In genomic region chr2:74583504-74583903, GRCh38 we compare ENCODE assay signal across 1 cellular context.
A peak's percentile ranks its signal among the peaks of the same experiment; 100 is the strongest.
TF ChIP-seq lines count a peak whose summit lies in the region.

No MANE protein-coding gene starts in this region.

TF ChIP-seq in SK-N-SH, 30 proteins besides CTCF, POLR2A, EP300 and RAD21 (continued from another document):
- no peak for TF ChIP-seq RXRA (IDR thresholded peaks at IDR 0.05; ENCODE audit: borderline replicate concordance, low read depth)
- TF ChIP-seq TEAD4 (IDR thresholded peaks at IDR 0.05; ENCODE audit: borderline replicate concordance, insufficient read depth): no peak
- peak; percentile 93 for TF ChIP-seq TCF12 (IDR thresholded peaks at IDR 0.05)
- TF ChIP-seq, protein P1, sequence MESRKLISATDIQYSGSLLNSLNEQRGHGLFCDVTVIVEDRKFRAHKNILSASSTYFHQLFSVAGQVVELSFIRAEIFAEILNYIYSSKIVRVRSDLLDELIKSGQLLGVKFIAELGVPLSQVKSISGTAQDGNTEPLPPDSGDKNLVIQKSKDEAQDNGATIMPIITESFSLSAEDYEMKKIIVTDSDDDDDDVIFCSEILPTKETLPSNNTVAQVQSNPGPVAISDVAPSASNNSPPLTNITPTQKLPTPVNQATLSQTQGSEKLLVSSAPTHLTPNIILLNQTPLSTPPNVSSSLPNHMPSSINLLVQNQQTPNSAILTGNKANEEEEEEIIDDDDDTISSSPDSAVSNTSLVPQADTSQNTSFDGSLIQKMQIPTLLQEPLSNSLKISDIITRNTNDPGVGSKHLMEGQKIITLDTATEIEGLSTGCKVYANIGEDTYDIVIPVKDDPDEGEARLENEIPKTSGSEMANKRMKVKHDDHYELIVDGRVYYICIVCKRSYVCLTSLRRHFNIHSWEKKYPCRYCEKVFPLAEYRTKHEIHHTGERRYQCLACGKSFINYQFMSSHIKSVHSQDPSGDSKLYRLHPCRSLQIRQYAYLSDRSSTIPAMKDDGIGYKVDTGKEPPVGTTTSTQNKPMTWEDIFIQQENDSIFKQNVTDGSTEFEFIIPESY (IDR thresholded peaks at IDR 0.05; ENCODE audit: borderline replicate concordance, low read depth): no peak
- peak; percentile 79; the same call in 1 of the 2 replicates for TF ChIP-seq FOSL2 (IDR thresholded peaks at IDR 0.05; ENCODE audit: borderline replicate concordance, low read depth)
- TF ChIP-seq GATA2 (CRISPR knock-in tag; IDR thresholded peaks at IDR 0.05): no peak
- peak; percentile 42; the same call in 1 of the 2 replicates for TF ChIP-seq TAF1 (IDR thresholded peaks at IDR 0.05; ENCODE audit: borderline replicate concordance, low read depth, low read length)
- no peak for TF ChIP-seq CHD2 (IDR thresholded peaks at IDR 0.05; ENCODE audit: low read length, partially characterized antibody)
- no peak for TF ChIP-seq ELF1 (IDR thresholded peaks at IDR 0.05)
- no peak; the same call in 1 of the 2 replicates for TF ChIP-seq NFIC (IDR thresholded peaks at IDR 0.05; ENCODE audit: borderline replicate concordance)
- peak; percentile 63; the same call in 1 of the 2 replicates for TF ChIP-seq POLR2AphosphoS5 (IDR thresholded peaks at IDR 0.05; ENCODE audit: low read depth, low read length)
- no peak for TF ChIP-seq MEF2A (IDR thresholded peaks at IDR 0.05; ENCODE audit: borderline replicate concordance, low read depth)
- no peak for TF ChIP-seq MXI1 (IDR thresholded peaks at IDR 0.05; ENCODE audit: low read depth, low read length)
- TF ChIP-seq EZH2phosphoT487 (IDR thresholded peaks at IDR 0.05; ENCODE audit: borderline replicate concordance, low read depth): no peak
- peak; percentile 79 for TF ChIP-seq JUND (IDR thresholded peaks at IDR 0.05)
- TF ChIP-seq SMC3 (IDR thresholded peaks at IDR 0.05; ENCODE audit: low read depth, low read length): no peak
- 0 out of 2 replicates have a peak, but pooled peaks have one; percentile 27 for TF ChIP-seq MAX (IDR thresholded peaks at IDR 0.05; ENCODE audit: low read depth)
- TF ChIP-seq, protein P2, sequence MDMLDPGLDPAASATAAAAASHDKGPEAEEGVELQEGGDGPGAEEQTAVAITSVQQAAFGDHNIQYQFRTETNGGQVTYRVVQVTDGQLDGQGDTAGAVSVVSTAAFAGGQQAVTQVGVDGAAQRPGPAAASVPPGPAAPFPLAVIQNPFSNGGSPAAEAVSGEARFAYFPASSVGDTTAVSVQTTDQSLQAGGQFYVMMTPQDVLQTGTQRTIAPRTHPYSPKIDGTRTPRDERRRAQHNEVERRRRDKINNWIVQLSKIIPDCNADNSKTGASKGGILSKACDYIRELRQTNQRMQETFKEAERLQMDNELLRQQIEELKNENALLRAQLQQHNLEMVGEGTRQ (IDR thresholded peaks at IDR 0.05; ENCODE audit: borderline replicate concordance, low read depth, low read length): no peak
- TF ChIP-seq, protein P3, sequence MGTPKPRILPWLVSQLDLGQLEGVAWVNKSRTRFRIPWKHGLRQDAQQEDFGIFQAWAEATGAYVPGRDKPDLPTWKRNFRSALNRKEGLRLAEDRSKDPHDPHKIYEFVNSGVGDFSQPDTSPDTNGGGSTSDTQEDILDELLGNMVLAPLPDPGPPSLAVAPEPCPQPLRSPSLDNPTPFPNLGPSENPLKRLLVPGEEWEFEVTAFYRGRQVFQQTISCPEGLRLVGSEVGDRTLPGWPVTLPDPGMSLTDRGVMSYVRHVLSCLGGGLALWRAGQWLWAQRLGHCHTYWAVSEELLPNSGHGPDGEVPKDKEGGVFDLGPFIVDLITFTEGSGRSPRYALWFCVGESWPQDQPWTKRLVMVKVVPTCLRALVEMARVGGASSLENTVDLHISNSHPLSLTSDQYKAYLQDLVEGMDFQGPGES (IDR thresholded peaks at IDR 0.05; ENCODE audit: low read depth, low read length): no peak
